Comparison of ENCODE assay signal across 31 cellular contexts in the genomic region with DNA sequence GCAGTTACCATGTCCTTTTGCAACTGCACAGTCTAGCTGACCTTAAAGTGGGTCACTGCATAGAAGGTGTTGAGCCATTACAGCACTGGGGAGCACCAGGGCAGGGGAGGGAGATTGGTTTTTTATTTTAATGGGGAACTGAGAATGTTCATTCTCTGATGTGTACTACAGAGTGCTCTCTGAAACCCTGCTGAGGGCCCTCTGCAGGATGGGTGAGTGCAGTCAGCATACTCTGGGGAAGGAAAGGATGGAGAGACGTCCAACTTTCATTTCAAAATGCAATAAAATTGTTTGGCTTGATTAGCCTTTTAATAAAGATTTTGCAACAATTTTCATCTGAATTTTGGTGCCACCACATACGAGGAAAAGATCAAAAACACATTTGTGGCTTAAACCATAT.
"Had no signal": no experiment of that assay in that cellular context is flagged by ENCODE, and none has a peak within 500 bp of the region (broad histone marks: within the 10 kb centered on the region; RNA-seq: fewer than 3 reads in every experiment).

No MANE protein-coding gene starts in this region.

- H3K27ac ChIP-seq: adrenal gland, body of pancreas, esophagus muscularis mucosa, foreskin keratinocyte, gastrocnemius medialis, heart left ventricle had no signal

- DNase-seq: activated CD4-positive, alpha-beta memory T cell treated with anti-CD3 and anti-CD28 coated beads for 36 hours; activated CD4-positive, alpha-beta T cell treated with anti-CD3 and anti-CD28 coated beads for 36 hours; activated CD4-positive, alpha-beta T cell treated with anti-CD3 and anti-CD28 coated beads, Interleukin-2, amount 10 ng/mL, durations not matched to agents 24 days and 14 days; activated CD4-positive, CD25-positive, alpha-beta regulatory T cell; activated CD4-positive, CD25-positive, alpha-beta regulatory T cell treated with anti-CD3 and anti-CD28 coated beads, Interleukin-2, amount 50 U/mL, for 72 hours; activated CD8-positive, alpha-beta memory T cell treated with anti-CD3 and anti-CD28 coated beads, Interleukin-2, amount 10 ng/mL, durations not matched to agents 7 days and 5 days; activated CD8-positive, alpha-beta memory T cell treated with anti-CD3 and anti-CD28 coated beads, Interleukin-2, amount 50 U/mL, for 4 hours; activated CD8-positive, alpha-beta T cell treated with anti-CD3 and anti-CD28 coated beads, Interleukin-2, amount 10 ng/mL, durations not matched to agents 7 days and 5 days; activated effector memory CD4-positive, alpha-beta T cell treated with anti-CD3 and anti-CD28 coated beads, Interleukin-2, amount 50 U/mL, for 16 hours; activated naive CD4-positive, alpha-beta T cell treated with anti-CD3 and anti-CD28 coated beads for 36 hours; activated naive CD8-positive, alpha-beta T cell treated with anti-CD3 and anti-CD28 coated beads for 36 hours; activated naive CD8-positive, alpha-beta T cell treated with anti-CD3 and anti-CD28 coated beads, Interleukin-2, amount 50 U/mL, for 24 hours; activated T-cell treated with anti-CD3 and anti-CD28 coated beads, Interleukin-2, amount 50 U/mL, for 1 hour; activated T-cell treated with anti-CD3 and anti-CD28 coated beads, Interleukin-2, amount 50 U/mL, for 48 hours; adrenal gland; amygdala; aorta; body of pancreas; caudate nucleus; cortex of kidney; dermis blood vessel endothelial cell; effector CD4-positive, alpha-beta T cell; effector memory CD8-positive, alpha-beta T cell; erythroblast; foreskin keratinocyte; gastrocnemius medialis; glutamatergic neuron; heart left ventricle; T1000 had no signal

- H3K9me3 ChIP-seq: adrenal gland, body of pancreas, esophagus muscularis mucosa, gastrocnemius medialis, heart left ventricle had no signal

- ATAC-seq: activated CD4-positive, alpha-beta T cell treated with anti-CD3 and anti-CD28 coated beads for 36 hours; activated CD8-positive, alpha-beta memory T cell treated with anti-CD3 and anti-CD28 coated beads, Interleukin-2, amount 10 ng/mL, durations not matched to agents 7 days and 5 days; activated CD8-positive, alpha-beta T cell treated with anti-CD3 and anti-CD28 coated beads, Interleukin-2, amount 10 ng/mL, durations not matched to agents 7 days and 5 days; activated naive CD8-positive, alpha-beta T cell treated with anti-CD3 and anti-CD28 coated beads, Interleukin-2, amount 50 U/mL, for 24 hours; body of pancreas; effector memory CD8-positive, alpha-beta T cell; foreskin keratinocyte; gastrocnemius medialis; heart left ventricle had no signal

- H3K27me3 ChIP-seq: adrenal gland, body of pancreas had no signal

- H3K4me1 ChIP-seq: adrenal gland, body of pancreas, esophagus muscularis mucosa, foreskin keratinocyte, gastrocnemius medialis, heart left ventricle had no signal

- H3K4me3 ChIP-seq: adrenal gland, body of pancreas, esophagus muscularis mucosa, gastrocnemius medialis, heart left ventricle had no signal

- FAIRE-seq: colon had no signal

- H3K36me3 ChIP-seq: adrenal gland, esophagus muscularis mucosa, gastrocnemius medialis, heart left ventricle had no signal
